In the genomic region with DNA sequence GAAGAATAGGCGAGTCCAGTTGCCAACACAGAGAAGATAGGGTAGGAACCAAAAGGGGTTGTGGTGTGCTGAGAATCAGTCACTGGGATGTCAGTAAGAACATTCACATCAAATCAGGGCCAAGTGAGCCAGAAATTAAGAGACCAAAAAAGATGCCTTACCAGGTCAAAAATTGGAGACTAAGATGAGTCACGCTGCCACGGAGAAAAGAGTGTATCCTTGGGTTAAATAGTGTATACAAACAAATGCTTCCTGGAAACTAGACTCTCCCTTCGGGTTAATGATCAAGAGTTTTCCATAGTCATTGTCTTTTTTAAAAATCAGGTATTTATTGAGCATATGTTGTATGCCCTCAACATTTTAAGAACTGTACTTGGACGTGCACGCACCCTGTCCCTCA, we compare ENCODE assay signal across 14 cellular contexts.
"Had no signal": no experiment of that assay in that cellular context is flagged by ENCODE, and none has a peak within 500 bp of the region (broad histone marks: within the 10 kb centered on the region; RNA-seq: fewer than 3 reads in every experiment).

No MANE protein-coding gene starts in this region.

- H3K4me3 Mint-ChIP-seq: activated naive CD8-positive, alpha-beta T cell treated with anti-CD3 and anti-CD28 coated beads for 36 hours; activated T-helper 1 cell treated with anti-CD3 and anti-CD28 coated beads, Interleukin-12 subunit alpha, Interleukin-12 subunit beta, Interleukin-2, Interleukin-4 antibody, amounts not matched to agents 30 ng/mL and 10 ng/mL and 1 ng/mL, durations not matched to agents 14 hours and 24 hours and 36 hours; naive B cell had no signal

- H3K9me3 Mint-ChIP-seq: activated naive CD8-positive, alpha-beta T cell treated with anti-CD3 and anti-CD28 coated beads for 36 hours; activated T-helper 1 cell treated with anti-CD3 and anti-CD28 coated beads, Interleukin-12 subunit alpha, Interleukin-12 subunit beta, Interleukin-2, Interleukin-4 antibody, amounts not matched to agents 30 ng/mL and 10 ng/mL and 1 ng/mL, durations not matched to agents 14 hours and 24 hours and 36 hours; naive B cell had no signal

- H3K27ac Mint-ChIP-seq: activated naive CD8-positive, alpha-beta T cell treated with anti-CD3 and anti-CD28 coated beads for 36 hours; activated T-helper 1 cell treated with anti-CD3 and anti-CD28 coated beads, Interleukin-12 subunit alpha, Interleukin-12 subunit beta, Interleukin-2, Interleukin-4 antibody, amounts not matched to agents 30 ng/mL and 10 ng/mL and 1 ng/mL, durations not matched to agents 14 hours and 24 hours and 36 hours; naive B cell had no signal

- DNase-seq: activated CD4-positive, CD25-positive, alpha-beta regulatory T cell treated with anti-CD3 and anti-CD28 coated beads, Interleukin-2, amount 50 U/mL, for 72 hours; activated naive CD8-positive, alpha-beta T cell treated with anti-CD3 and anti-CD28 coated beads for 36 hours; amygdala; brain microvascular endothelial cell; effector memory CD4-positive, alpha-beta T cell; gastrocnemius medialis; heart right ventricle; islet precursor cell; mammary epithelial cell; naive B cell; stimulated activated CD4-positive, alpha-beta T cell treated with anti-CD3 and anti-CD28 coated beads, Interleukin-4, amount 100 ng/mL, for 1 hour; stimulated activated naive CD4-positive, alpha-beta T cell; substantia nigra had no signal

- H3K4me1 Mint-ChIP-seq: activated naive CD8-positive, alpha-beta T cell treated with anti-CD3 and anti-CD28 coated beads for 36 hours; naive B cell had no signal

- H3K27me3 Mint-ChIP-seq: activated naive CD8-positive, alpha-beta T cell treated with anti-CD3 and anti-CD28 coated beads for 36 hours; naive B cell had no signal
